12 cellular contexts compared by ENCODE assay signal in genomic region chr17:21001813-21002221, GRCh38. TPM values are rescaled to one million over a fixed set of nuclear protein-coding genes. Genes with fewer than 3 reads are reported as not detected.
DNase-seq lines count a peak whose midpoint lies in the region; ATAC-seq and TF ChIP-seq lines count a peak whose summit lies in the region.
"Had no signal": no experiment of that assay in that cellular context is flagged by ENCODE, and none has a peak within 500 bp of the region (broad histone marks: within the 10 kb centered on the region; RNA-seq: fewer than 3 reads in every experiment).

No MANE protein-coding gene starts in this region.

- H3K4me1 ChIP-seq in sigmoid colon = peaks cover 0 to 63% (median 54%) of the 10 kb centered on the region in 4 donors
- H3K4me1 ChIP-seq: pancreas had no signal

- intact Hi-C loops in head of caudate nucleus (cut with DNase I) (no loop called here), sigmoid colon (cut with DNase I) (loop anchor here (5.0 kb wide), 1 partner anchor 35 kb away; no protein-coding TSS in a partner anchor)

- H3K4me3 ChIP-seq in sigmoid colon = peak overlapping the region in 1 of 4 donors; percentile 3
- no peak overlapping the region for H3K4me3 ChIP-seq in MG63
- H3K4me3 ChIP-seq: A549, pancreas had no signal

- H3K27me3 ChIP-seq in sigmoid colon (no peaks in the 10 kb centered on the region), MG63 (no peaks in the 10 kb centered on the region)
- H3K27me3 ChIP-seq: pancreas had no signal

- WGBS in sigmoid colon, 2 donors = 36 to 68% methylated on average over 12 of the region's 12 CpGs

- no peak for ATAC-seq in HG03108 (IDR thresholded peaks at IDR 0.05; ENCODE audit: unreplicated experiment)
- ATAC-seq: A549 had no signal

- H3K36me3 ChIP-seq in sigmoid colon (peaks cover 42 to 60% (median 48%) of the 10 kb centered on the region in 4 donors), MG63 (peaks cover 65% of the 10 kb centered on the region)

- TF ChIP-seq CTCF in VCaP (conservative IDR thresholded peaks at IDR 0.05) (no peak), sigmoid colon (IDR thresholded peaks at IDR 0.05) (no peak)

- H3K27ac ChIP-seq in VCaP = peak overlapping the region; percentile 72
- H3K27ac ChIP-seq in sigmoid colon = peak overlapping the region; percentile 16 to 71 (median 56)
- H3K27ac ChIP-seq: A549, pancreas had no signal

- DNase-seq in NCI-H748 (lab: John Stamatoyannopoulos, UW; ENCODE audit: unreplicated experiment) = peak; percentile 40
- DNase-seq in NCI-H748 treated with DMSO at 0.1 percent for 48 hours (lab: John Stamatoyannopoulos, UW) = no peak
- DNase-seq in head of caudate nucleus = peak in 37 of 42 donors; percentile 29 to 84 (median 61)
- DNase-seq in sigmoid colon = no peak
- no peak for DNase-seq in NCI-H446 (lab: John Stamatoyannopoulos, UW)
- DNase-seq in MG63 = no peak
- DNase-seq: activated T-cell treated with anti-CD3 and anti-CD28 coated beads, Interleukin-2, amount 50 U/mL, for 1 hour; pancreas; SK-N-SH had no signal

- no peak for TF ChIP-seq POLR2A in sigmoid colon (IDR thresholded peaks at IDR 0.05)

- TF ChIP-seq EP300 in sigmoid colon (IDR thresholded peaks at IDR 0.05) = no peak

- H3K9me3 ChIP-seq in sigmoid colon (no peaks in the 10 kb centered on the region), MG63 (no peaks in the 10 kb centered on the region)
- H3K9me3 ChIP-seq: A549, pancreas, SK-N-SH had no signal

RNA-seq across cellular contexts. Expression of gene USP22, which starts 41.0 kb away (rescaled TPM):
- 10 to 100 TPM; 68.8 to 84.2 (median 83.4) TPM for total RNA-seq in sigmoid colon
- 10 to 100 TPM; 25.2 to 71.2 (median 30.1) TPM for polyA plus RNA-seq in sigmoid colon
- total RNA-seq in MG63 (2014; rRNA removed; shearing (Covaris generic); ENCODE audit: low replicate concordance) = 164 and 188 TPM in 2 replicates

Comparison
In these comparisons a context has a peak if more than half of its experiments do, and no peak if none do; other contexts are left out.
1. DNase-seq: peak in NCI-H748 (single experiment) and head of caudate nucleus (37 of 42); none in NCI-H748 treated with DMSO at 0.1 percent for 48 hours (single experiment), sigmoid colon (single experiment), NCI-H446 (0 of 2) and MG63 (single experiment).